8 cellular contexts compared by ENCODE assay signal in genomic region chr12:106957617-106958016, GRCh38. TPM values are rescaled to one million over a fixed set of nuclear protein-coding genes. Genes with fewer than 3 reads are reported as not detected.
A peak's percentile ranks its signal among the peaks of the same experiment; 100 is the strongest.
DNase-seq lines count a peak whose midpoint lies in the region; ATAC-seq and TF ChIP-seq lines count a peak whose summit lies in the region.

No MANE protein-coding gene starts in this region.

- no peak for TF ChIP-seq CTCF in mammary epithelial cell (conservative IDR thresholded peaks at IDR 0.05 in 1 of 2, IDR thresholded peaks at IDR 0.05 in 1 of 2; ENCODE audit: extremely low read depth in 1 of 2, insufficient read depth in 1 of 2, low read depth in 1 of 2, low read length in 2 of 2)

- dilution Hi-C loops in mammary epithelial cell (cut with HindIII; ENCODE audit: low sequenced_read_pairs): no loop called here

- no peaks in the 10 kb centered on the region for H4K20me1 ChIP-seq in mammary epithelial cell (ENCODE audit: insufficient read depth, low read length)

- H3K9me3 Mint-ChIP-seq in CD4-positive, CD25-positive, alpha-beta regulatory T cell: peaks cover 0 to 2% (median 0%) of the 10 kb centered on the region in 7 donors
- H3K9me3 Mint-ChIP-seq in natural killer cell treated with Interleukin-12 subunit alpha and Interleukin-12 subunit beta and Interleukin-15 and Interleukin-18, amount 100 ng/mL, for 72 hours: no peaks in the 10 kb centered on the region

- no peaks in the 10 kb centered on the region for H3K36me3 ChIP-seq in CD4-positive, CD25-positive, alpha-beta regulatory T cell (ENCODE audit: control insufficient read depth, insufficient read depth, low read length)
- H3K36me3 ChIP-seq in mammary epithelial cell (ENCODE audit: insufficient read depth, low read length): peaks cover 4% of the 10 kb centered on the region

- DNase-seq in CD4-positive, CD25-positive, alpha-beta regulatory T cell: peak in 1 of 3 donors; percentile 19
- no peak for DNase-seq in Jurkat, Clone E6-1 (ENCODE audit: low read depth, low spot score)
- DNase-seq in mammary epithelial cell (no peak), hippocampal formation (lab: John Stamatoyannopoulos, UW) (no peak), dedifferentiated amniotic fluid mesenchymal stem cell (ENCODE audit: extremely low spot score) (no peak)
- no peak for DNase-seq in natural killer cell treated with Interleukin-12 subunit alpha and Interleukin-12 subunit beta and Interleukin-15 and Interleukin-18, amount 100 ng/mL, for 72 hours (ENCODE audit: low spot score)

- no peaks in the 10 kb centered on the region for H3K27me3 Mint-ChIP-seq in CD4-positive, CD25-positive, alpha-beta regulatory T cell
- H3K27me3 Mint-ChIP-seq in natural killer cell treated with Interleukin-12 subunit alpha and Interleukin-12 subunit beta and Interleukin-15 and Interleukin-18, amount 100 ng/mL, for 72 hours: no peaks in the 10 kb centered on the region

- peak overlapping the region; percentile 43 to 97 (median 91) for H3K27ac Mint-ChIP-seq in CD4-positive, CD25-positive, alpha-beta regulatory T cell
- peak overlapping the region; percentile 89 to 98 for H3K27ac Mint-ChIP-seq in natural killer cell treated with Interleukin-12 subunit alpha and Interleukin-12 subunit beta and Interleukin-15 and Interleukin-18, amount 100 ng/mL, for 72 hours

- CTCF ChIA-PET in mammary epithelial cell (lab: Charles Lee; ENCODE audit: low non-redundant PET): interaction anchor here (0.6 kb wide), 1 partner anchor 122 kb away, joined by 3 read pairs; no protein-coding TSS in a partner anchor

- no peaks in the 10 kb centered on the region for H3K9me3 ChIP-seq in CD4-positive, CD25-positive, alpha-beta regulatory T cell (ENCODE audit: control insufficient read depth in 2 of 2, low read length in 2 of 2)
- no peaks in the 10 kb centered on the region for H3K9me3 ChIP-seq in mammary epithelial cell (replicated peaks; ENCODE audit: insufficient read depth, low read length)

- no peaks in the 10 kb centered on the region for H3K27me3 ChIP-seq in CD4-positive, CD25-positive, alpha-beta regulatory T cell (ENCODE audit: control insufficient read depth, insufficient read depth, low read length)
- no peaks in the 10 kb centered on the region for H3K27me3 ChIP-seq in mammary epithelial cell (ENCODE audit: insufficient read depth, low read length)

- peak overlapping the region; percentile 91 for H3K9ac ChIP-seq in mammary epithelial cell (ENCODE audit: insufficient read depth, low read length)

- H3K4me1 ChIP-seq in CD4-positive, CD25-positive, alpha-beta regulatory T cell (ENCODE audit: control insufficient read depth, insufficient read depth, low read length, poor library complexity, severe bottlenecking): peaks cover 33% of the 10 kb centered on the region
- H3K4me1 ChIP-seq in mammary epithelial cell (ENCODE audit: insufficient read depth, low read length): peaks cover 15% of the 10 kb centered on the region

- H3K4me3 ChIP-seq in CD4-positive, CD25-positive, alpha-beta regulatory T cell (ENCODE audit: low read depth, low read length): peak overlapping the region; percentile 94
- peak overlapping the region; percentile 94 for H3K4me3 ChIP-seq in Jurkat, Clone E6-1 (ENCODE audit: low read length)
- H3K4me3 ChIP-seq in mammary epithelial cell (replicated peaks in 1 of 3; ENCODE audit: insufficient read depth in 1 of 3, low read depth in 2 of 3, low read length in 3 of 3): peak overlapping the region; percentile 85 to 99 (median 88)

- no peak overlapping the region for H3K27ac ChIP-seq in CD4-positive, CD25-positive, alpha-beta regulatory T cell (ENCODE audit: insufficient read depth, low read length, poor library complexity, severe bottlenecking)
- H3K27ac ChIP-seq in mammary epithelial cell (ENCODE audit: insufficient read depth, low read depth, low read length): peak overlapping the region; percentile 87

- peaks cover 62% of the 10 kb centered on the region for H3K79me2 ChIP-seq in mammary epithelial cell (ENCODE audit: insufficient read depth, low read length)

- intact Hi-C loops in mammary epithelial cell (cut with micrococcal nuclease): loop anchor here (2.0 kb wide), 1 partner anchor 29 kb away; the partner anchor contains the start of gene MTERF2

- in situ Hi-C loops in mammary epithelial cell (cut with MboI; ENCODE audit: low sequenced_read_pairs in 2 of 2): no loop called here

- peak overlapping the region; percentile 93 to 97 (median 95) for H3K4me3 Mint-ChIP-seq in CD4-positive, CD25-positive, alpha-beta regulatory T cell
- H3K4me3 Mint-ChIP-seq in natural killer cell treated with Interleukin-12 subunit alpha and Interleukin-12 subunit beta and Interleukin-15 and Interleukin-18, amount 100 ng/mL, for 72 hours: peak overlapping the region; percentile 99

- H3K4me2 ChIP-seq in mammary epithelial cell (ENCODE audit: insufficient read depth, low read depth, low read length): peak overlapping the region; percentile 90

- no peak overlapping the region for H2AFZ ChIP-seq in mammary epithelial cell (ENCODE audit: low read depth, low read length)

- peaks cover 3% of the 10 kb centered on the region for H3K36me3 Mint-ChIP-seq in CD4-positive, CD25-positive, alpha-beta regulatory T cell
- peaks cover 8% of the 10 kb centered on the region for H3K36me3 Mint-ChIP-seq in natural killer cell treated with Interleukin-12 subunit alpha and Interleukin-12 subunit beta and Interleukin-15 and Interleukin-18, amount 100 ng/mL, for 72 hours

- no TSS peak for BruUV-seq in mammary epithelial cell (replicated peaks; lab: Mats Ljungman, UMichigan)

- H3K4me1 Mint-ChIP-seq in CD4-positive, CD25-positive, alpha-beta regulatory T cell: peaks cover 23 to 47% (median 37%) of the 10 kb centered on the region in 4 donors
- peaks cover 23 to 25% of the 10 kb centered on the region in 2 donors for H3K4me1 Mint-ChIP-seq in natural killer cell treated with Interleukin-12 subunit alpha and Interleukin-12 subunit beta and Interleukin-15 and Interleukin-18, amount 100 ng/mL, for 72 hours (ENCODE audit: low read depth in 2 of 2)

- ATAC-seq in CD4-positive, CD25-positive, alpha-beta regulatory T cell (ENCODE audit: low read depth in 2 of 2): no peak
- no peak for ATAC-seq in natural killer cell treated with Interleukin-12 subunit alpha and Interleukin-12 subunit beta and Interleukin-15 and Interleukin-18, amount 100 ng/mL, for 72 hours
- ATAC-seq in GM18519 (IDR thresholded peaks at IDR 0.05; ENCODE audit: low FRiP score, unreplicated experiment) (no peak), HG03097 (IDR thresholded peaks at IDR 0.05; ENCODE audit: low FRiP score, unreplicated experiment) (no peak)

- 35% methylated on average over 1 of the region's 1 CpG for WGBS in mammary epithelial cell (ENCODE audit: low coverage, missing lambda C conversion rate)

RNA-seq across cellular contexts. Expression of gene TMEM263, which starts 1.9 kb away (rescaled TPM):
- 33.2 TPM for total RNA-seq in CD4-positive, CD25-positive, alpha-beta regulatory T cell
- polyA plus RNA-seq in CD4-positive, CD25-positive, alpha-beta regulatory T cell: 10 to 100 TPM; 27.3 to 37.8 (median 33.1) TPM
- polyA plus RNA-seq in Jurkat, Clone E6-1 (2012; ENCODE audit: insufficient read depth, insufficient read length): 27.2 TPM
- 10 to 100 TPM; 48.7 to 51.3 TPM for total RNA-seq in mammary epithelial cell
- 19.3 TPM for polyA plus RNA-seq in mammary epithelial cell
- 79.1 TPM for polyA minus RNA-seq in mammary epithelial cell
- total RNA-seq in natural killer cell treated with Interleukin-12 subunit alpha and Interleukin-12 subunit beta and Interleukin-15 and Interleukin-18, amount 100 ng/mL, for 72 hours: 10 to 100 TPM; 31.2 to 42.7 TPM

RNA-seq across cellular contexts. Expression of gene MTERF2, which starts 29.3 kb away (rescaled TPM):
- total RNA-seq in CD4-positive, CD25-positive, alpha-beta regulatory T cell: 9.9 TPM
- polyA plus RNA-seq in CD4-positive, CD25-positive, alpha-beta regulatory T cell: 10 to 100 TPM in 2 of 4 donors, 1 to 10 TPM in 2; 7.3 to 12.0 (median 9.2) TPM
- not detected for polyA plus RNA-seq in Jurkat, Clone E6-1 (2012; ENCODE audit: insufficient read depth, insufficient read length)
- 1 to 10 TPM; 7.0 to 8.0 TPM for total RNA-seq in mammary epithelial cell
- 3.2 TPM for polyA plus RNA-seq in mammary epithelial cell
- polyA minus RNA-seq in mammary epithelial cell: not detected
- 1 to 10 TPM; 8.0 to 9.0 TPM for total RNA-seq in natural killer cell treated with Interleukin-12 subunit alpha and Interleukin-12 subunit beta and Interleukin-15 and Interleukin-18, amount 100 ng/mL, for 72 hours
